In the genomic region with DNA sequence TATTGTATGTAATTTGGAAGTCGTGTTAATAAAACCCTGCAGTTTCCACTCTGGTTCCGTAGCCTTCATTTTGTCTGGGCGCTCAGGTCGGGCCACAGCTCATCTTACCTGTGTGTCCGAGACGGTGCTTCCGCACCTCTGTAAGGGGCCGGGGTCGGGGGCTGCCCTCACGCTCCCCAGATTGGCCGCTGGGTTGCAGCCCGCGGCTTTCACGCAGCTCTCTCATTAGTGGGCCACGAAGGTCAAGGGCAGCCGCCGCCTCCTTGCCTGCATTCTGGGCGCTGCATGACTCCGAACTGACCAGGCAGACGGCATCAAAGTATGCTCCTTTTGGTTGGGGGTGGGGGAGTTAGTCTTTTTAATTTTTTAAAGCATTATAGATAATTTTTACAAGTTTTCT, we compare ENCODE assay signal across 30 cellular contexts. TPM values are rescaled to one million over a fixed set of nuclear protein-coding genes. Genes with fewer than 3 reads are reported as not detected.
"Had no signal": no experiment of that assay in that cellular context is flagged by ENCODE, and none has a peak within 500 bp of the region (broad histone marks: within the 10 kb centered on the region; RNA-seq: fewer than 3 reads in every experiment).

No MANE protein-coding gene starts in this region.

- H3K4me2 ChIP-seq: hepatocyte, smooth muscle cell had no signal

- H3K4me3 Mint-ChIP-seq: mesothelial cell of epicardium; naive B cell; stimulated activated effector memory CD8-positive, alpha-beta T cell treated with anti-CD3 and anti-CD28 coated beads, Interleukin-12 subunit alpha, Interleukin-12 subunit beta, amount 100 ng/mL, for 72 hours had no signal

- H3K79me2 ChIP-seq: parathyroid adenoma had no signal

- H3K9me3 Mint-ChIP-seq: naive B cell; stimulated activated effector memory CD8-positive, alpha-beta T cell treated with anti-CD3 and anti-CD28 coated beads, Interleukin-12 subunit alpha, Interleukin-12 subunit beta, amount 100 ng/mL, for 72 hours had no signal

- H3K27ac ChIP-seq: coronary artery, esophagus muscularis mucosa, foreskin keratinocyte, gastroesophageal sphincter, heart left ventricle, hepatocyte, parathyroid adenoma, right lobe of liver, stomach, thyroid gland, vagina had no signal

- ATAC-seq: foreskin keratinocyte; gastroesophageal sphincter; heart left ventricle; left lobe of liver; mucosa of descending colon; right lobe of liver; stimulated activated effector memory CD8-positive, alpha-beta T cell treated with anti-CD3 and anti-CD28 coated beads, Interleukin-12 subunit alpha, Interleukin-12 subunit beta, amount 100 ng/mL, for 72 hours had no signal

- H2AFZ ChIP-seq: hepatocyte, parathyroid adenoma had no signal

- H3K4me3 ChIP-seq: coronary artery, esophagus muscularis mucosa, gastroesophageal sphincter, heart left ventricle, hepatocyte, mucosa of descending colon, right lobe of liver, smooth muscle cell, stomach, thyroid gland, vagina had no signal

- H3K9me3 ChIP-seq: esophagus muscularis mucosa, gastroesophageal sphincter, heart left ventricle, mucosa of descending colon, right lobe of liver, stomach, thyroid gland, vagina had no signal

- H3K4me1 ChIP-seq: esophagus muscularis mucosa, foreskin keratinocyte, gastroesophageal sphincter, heart left ventricle, parathyroid adenoma, stomach, thyroid gland, vagina had no signal

- H3K27ac Mint-ChIP-seq: mesothelial cell of epicardium, progenitor cell of endocrine pancreas had no signal

- DNase-seq: dermis blood vessel endothelial cell; effector memory CD4-positive, alpha-beta T cell; foreskin keratinocyte; heart left ventricle; kidney; mesenchymal stem cell; mucosa of descending colon; naive B cell; stimulated activated CD4-positive, alpha-beta T cell treated with anti-CD3 and anti-CD28 coated beads, Interleukin-2, amount 100 ng/mL, for 24 hours; stimulated activated CD4-positive, alpha-beta T cell treated with anti-CD3 and anti-CD28 coated beads, Interleukin-4, amount 100 ng/mL, for 24 hours; stimulated activated naive CD4-positive, alpha-beta T cell treated with Interleukin-2 at 50 U/mL for 16 hours; thyroid gland; trophoblast cell had no signal

- H3K27me3 ChIP-seq: esophagus muscularis mucosa, foreskin keratinocyte, gastroesophageal sphincter, hepatocyte, right lobe of liver, stomach, thyroid gland, vagina had no signal

- H3K9ac ChIP-seq: parathyroid adenoma had no signal

- H3K4me1 Mint-ChIP-seq: mesothelial cell of epicardium had no signal

- FAIRE-seq: endothelial cell of umbilical vein, kidney had no signal

RNA-seq across cellular contexts. Expression of a gene that starts 30.8 kb away (rescaled TPM):
- total RNA-seq: dermis blood vessel endothelial cell, endothelial cell of umbilical vein, esophagus muscularis mucosa, heart left ventricle, osteoblast, smooth muscle cell, subcutaneous adipose tissue, thyroid gland had no signal
- polyA plus RNA-seq: endothelial cell of umbilical vein, fibroblast of lung, heart left ventricle, smooth muscle cell had no signal
